ENCODE assay signal across 21 cellular contexts in genomic region chr4:763191-763810, GRCh38. TPM values are rescaled to one million over a fixed set of nuclear protein-coding genes. Genes with fewer than 3 reads are reported as not detected.
DNase-seq lines count a peak whose midpoint lies in the region; ATAC-seq and TF ChIP-seq lines count a peak whose summit lies in the region.
"Had no signal": no experiment of that assay in that cellular context is flagged by ENCODE, and none has a peak within 500 bp of the region (broad histone marks: within the 10 kb centered on the region; RNA-seq: fewer than 3 reads in every experiment).

No MANE protein-coding gene starts in this region.

- peaks cover 9% of the 10 kb centered on the region for H3K4me1 Mint-ChIP-seq in activated CD4-positive, alpha-beta T cell treated with anti-CD3 and anti-CD28 coated beads, Interleukin-2, amount 10 ng/mL, durations not matched to agents 7 days and 5 days
- H3K4me1 Mint-ChIP-seq in central memory CD8-positive, alpha-beta T cell = peaks cover 47% of the 10 kb centered on the region
- peaks cover 9% of the 10 kb centered on the region for H3K4me1 Mint-ChIP-seq in neural progenitor cell

- POLR2A ChIA-PET in activated CD4-positive, alpha-beta T cell treated with anti-CD3 and anti-CD28 coated beads, Interleukin-2, amount 10 ng/mL, durations not matched to agents 7 days and 5 days (lab: Charles Lee) = no interaction called here

- no peaks in the 10 kb centered on the region for H3K9me3 ChIP-seq in neural progenitor cell (ENCODE audit: low read depth)
- H3K9me3 ChIP-seq: A549, heart left ventricle had no signal

- DNase-seq in activated CD4-positive, alpha-beta T cell treated with anti-CD3 and anti-CD28 coated beads, Interleukin-2, amount 10 ng/mL, durations not matched to agents 7 days and 5 days = no peak
- no peak for DNase-seq in activated CD4-positive, alpha-beta T cell treated with anti-CD3 and anti-CD28 coated beads, Interleukin-2, amount 50 U/mL, for 1 hour
- DNase-seq in central memory CD8-positive, alpha-beta T cell (ENCODE audit: low spot score in 2 of 2) = no peak
- DNase-seq in neural progenitor cell (ENCODE audit: low spot score) (no peak), DMS79 (lab: John Stamatoyannopoulos, UW) (no peak)
- DNase-seq: activated CD4-positive, alpha-beta T cell treated with anti-CD3 and anti-CD28 coated beads for 4 hours; activated naive CD8-positive, alpha-beta T cell treated with anti-CD3 and anti-CD28 coated beads, Interleukin-2, amount 10 ng/mL, durations not matched to agents 7 days and 5 days; activated T-cell treated with anti-CD3 and anti-CD28 coated beads, Interleukin-2, amount 50 U/mL, for 48 hours; effector CD8-positive, alpha-beta T cell; NCI-H2081 treated with DMSO at 0.1 percent for 48 hours; NCI-H524; SJCRH30; stomach; T1000 had no signal

- no peak overlapping the region for H3K9ac ChIP-seq in neural progenitor cell

- no peak overlapping the region for H3K4me3 Mint-ChIP-seq in activated CD4-positive, alpha-beta T cell treated with anti-CD3 and anti-CD28 coated beads, Interleukin-2, amount 10 ng/mL, durations not matched to agents 7 days and 5 days
- no peak overlapping the region for H3K4me3 Mint-ChIP-seq in central memory CD8-positive, alpha-beta T cell
- peak overlapping the region; percentile 62 for H3K4me3 Mint-ChIP-seq in neural progenitor cell
- H3K4me3 Mint-ChIP-seq: activated naive CD8-positive, alpha-beta T cell treated with anti-CD3 and anti-CD28 coated beads, Interleukin-2, amount 10 ng/mL, durations not matched to agents 7 days and 5 days; IgD-negative memory B cell had no signal

- H3K9me3 Mint-ChIP-seq in activated CD4-positive, alpha-beta T cell treated with anti-CD3 and anti-CD28 coated beads, Interleukin-2, amount 10 ng/mL, durations not matched to agents 7 days and 5 days = no peaks in the 10 kb centered on the region
- H3K9me3 Mint-ChIP-seq in central memory CD8-positive, alpha-beta T cell = no peaks in the 10 kb centered on the region
- H3K9me3 Mint-ChIP-seq in neural progenitor cell = peaks cover 41% of the 10 kb centered on the region
- H3K9me3 Mint-ChIP-seq: activated naive CD8-positive, alpha-beta T cell treated with anti-CD3 and anti-CD28 coated beads, Interleukin-2, amount 10 ng/mL, durations not matched to agents 7 days and 5 days; IgD-negative memory B cell had no signal

- H3K27me3 Mint-ChIP-seq in activated CD4-positive, alpha-beta T cell treated with anti-CD3 and anti-CD28 coated beads, Interleukin-2, amount 10 ng/mL, durations not matched to agents 7 days and 5 days = no peaks in the 10 kb centered on the region
- H3K27me3 Mint-ChIP-seq in central memory CD8-positive, alpha-beta T cell = no peaks in the 10 kb centered on the region
- H3K27me3 Mint-ChIP-seq in neural progenitor cell (ENCODE audit: insufficient read depth, low read depth) = peaks cover 29% of the 10 kb centered on the region
- H3K27me3 Mint-ChIP-seq: activated naive CD8-positive, alpha-beta T cell treated with anti-CD3 and anti-CD28 coated beads, Interleukin-2, amount 10 ng/mL, durations not matched to agents 7 days and 5 days; IgD-negative memory B cell had no signal

- H3K4me1 ChIP-seq in neural progenitor cell = no peaks in the 10 kb centered on the region
- H3K4me1 ChIP-seq: SJCRH30 had no signal

- H3K36me3 ChIP-seq in neural progenitor cell = peaks cover 14% of the 10 kb centered on the region

- no peak overlapping the region for H3K4me3 ChIP-seq in neural progenitor cell
- H3K4me3 ChIP-seq: A549, heart left ventricle, SJCRH30, stomach had no signal

- CTCF ChIA-PET in activated CD4-positive, alpha-beta T cell treated with anti-CD3 and anti-CD28 coated beads, Interleukin-2, amount 10 ng/mL, durations not matched to agents 7 days and 5 days (lab: Charles Lee) = interaction anchor here (0.9 to 1.2 kb wide), 2 partner anchors 10 to 72 kb away, joined by 3 read pairs; no protein-coding TSS in a partner anchor

- H3F3A ChIP-seq in neural progenitor cell (ENCODE audit: low read depth) = peaks cover 56% of the 10 kb centered on the region

- peak; percentile 8 for TF ChIP-seq POLR2A in GM18526 (IDR thresholded peaks at IDR 0.05; ENCODE audit: extremely low read depth, insufficient read length)

- peak overlapping the region; percentile 46 for H3K27ac Mint-ChIP-seq in activated CD4-positive, alpha-beta T cell treated with anti-CD3 and anti-CD28 coated beads, Interleukin-2, amount 10 ng/mL, durations not matched to agents 7 days and 5 days
- H3K27ac Mint-ChIP-seq in central memory CD8-positive, alpha-beta T cell (ENCODE audit: low read depth) = peak overlapping the region; percentile 71
- no peak overlapping the region for H3K27ac Mint-ChIP-seq in neural progenitor cell

- H3K79me2 ChIP-seq in neural progenitor cell (ENCODE audit: low read depth) = peaks cover 11% of the 10 kb centered on the region

- no peak for ATAC-seq in central memory CD8-positive, alpha-beta T cell (replicated peaks; ENCODE audit: extremely low read depth, poor library complexity, severe bottlenecking)
- ATAC-seq in GM19463 (IDR thresholded peaks at IDR 0.05; ENCODE audit: unreplicated experiment) = no peak
- no peak for ATAC-seq in HG03159 (IDR thresholded peaks at IDR 0.05; ENCODE audit: unreplicated experiment)

- H3K27me3 ChIP-seq in neural progenitor cell = no peaks in the 10 kb centered on the region
- H3K27me3 ChIP-seq: heart left ventricle, SJCRH30, stomach had no signal

- H3K4me2 ChIP-seq in neural progenitor cell = no peak overlapping the region
- H3K4me2 ChIP-seq: A549 had no signal

- H4K20me1 ChIP-seq in neural progenitor cell (ENCODE audit: low read depth) = peaks cover 12% of the 10 kb centered on the region

- peaks cover 55% of the 10 kb centered on the region for H3K36me3 Mint-ChIP-seq in activated CD4-positive, alpha-beta T cell treated with anti-CD3 and anti-CD28 coated beads, Interleukin-2, amount 10 ng/mL, durations not matched to agents 7 days and 5 days (ENCODE audit: low read depth)
- H3K36me3 Mint-ChIP-seq in central memory CD8-positive, alpha-beta T cell (ENCODE audit: insufficient read depth) = peaks cover 33% of the 10 kb centered on the region
- peaks cover 70% of the 10 kb centered on the region for H3K36me3 Mint-ChIP-seq in neural progenitor cell

- no peak overlapping the region for H3K27ac ChIP-seq in neural progenitor cell
- H3K27ac ChIP-seq: A549, C4-2B, heart left ventricle, SJCRH30, stomach had no signal

- TF ChIP-seq CTCF in neural progenitor cell (IDR thresholded peaks at IDR 0.05) = no peak

- no peak overlapping the region for H2AFZ ChIP-seq in neural progenitor cell (replicated peaks)

RNA-seq across cellular contexts. Expression of gene PCGF3, which starts 57.7 kb away (rescaled TPM):
- total RNA-seq in activated CD4-positive, alpha-beta T cell treated with anti-CD3 and anti-CD28 coated beads, Interleukin-2, amount 10 ng/mL, durations not matched to agents 7 days and 5 days = 10 to 100 TPM; 34.9 to 36.8 TPM
- 44.7 and 59.1 TPM in 2 replicates for total RNA-seq in neural progenitor cell (ENCODE audit: low replicate concordance)
